Comparison of ENCODE assay signal across 7 cellular contexts in the genomic region with DNA sequence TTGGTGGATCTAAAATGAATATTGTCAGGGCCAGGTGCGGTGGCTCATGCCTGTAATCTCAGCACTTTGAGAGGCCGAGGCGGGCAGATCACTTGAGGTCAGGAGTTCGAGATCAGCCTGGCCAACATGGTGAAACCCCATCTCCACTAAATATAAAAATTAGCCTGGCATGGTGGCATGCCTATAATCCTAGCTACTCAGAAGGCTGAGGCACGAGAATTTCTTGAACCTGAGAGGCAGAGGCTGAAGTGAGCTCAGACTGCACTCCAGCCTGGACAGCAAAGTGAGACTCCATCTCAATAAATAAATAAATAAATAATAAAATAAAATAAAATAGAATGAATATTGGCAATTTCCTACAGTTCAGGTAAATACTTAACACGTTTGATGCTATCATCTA.
A peak's percentile ranks its signal among the peaks of the same experiment; 100 is the strongest.
DNase-seq lines count a peak whose midpoint lies in the region; ATAC-seq, FAIRE-seq and TF ChIP-seq lines count a peak whose summit lies in the region.
"Not testable (repeated sequence)": the region's sequence is repeated elsewhere in the genome, so short reads cannot be mapped to it uniquely, and the experiment has no call there.

No MANE protein-coding gene starts in this region.

- not testable (repeated sequence) for FAIRE-seq in endothelial cell of umbilical vein (lab: Jason Lieb, UNC); kidney (lab: Jason Lieb, UNC); pancreas (lab: Jason Lieb, UNC)

- 33% methylated on average over 1 of the region's 6 CpGs for WGBS in right lobe of liver (ENCODE audit: insufficient coverage, low coverage, low lambda C conversion rate, missing lambda C conversion rate)
- WGBS in pancreas, 2 donors = 92 to 95% methylated on average over 6 of the region's 6 CpGs
- WGBS in stomach, 5 donors = 92 to 98% (median 94%) methylated on average over 6 of the region's 6 CpGs

- BruUV-seq in Caco-2 (replicated peaks; lab: Mats Ljungman, UMichigan); endothelial cell of umbilical vein (replicated peaks; lab: Mats Ljungman, UMichigan): not testable (repeated sequence)

- not testable (repeated sequence) for H3K9ac ChIP-seq in endothelial cell of umbilical vein (replicated peaks; ENCODE audit: extremely low read depth, insufficient read depth, low read length)
- H3K9ac ChIP-seq in kidney (ENCODE audit: low read length in 2 of 2) = peak overlapping the region in 1 of 2 donors; percentile 3

- not testable (repeated sequence) for H3K79me2 ChIP-seq in endothelial cell of umbilical vein (ENCODE audit: control insufficient read depth, insufficient read depth, low read length)

- H3K27ac Mint-ChIP-seq in Caco-2 (ENCODE audit: unreplicated experiment) = peak overlapping the region; percentile 85

- not testable (repeated sequence) for H3K9me3 ChIP-seq in Caco-2; RWPE2 (ENCODE audit: severe bottlenecking); endothelial cell of umbilical vein (replicated peaks; ENCODE audit: control insufficient read depth, insufficient read depth, low read length); kidney (ENCODE audit: control insufficient read depth in 1 of 2, low read length in 2 of 2); right lobe of liver; pancreas; stomach

- not testable (repeated sequence) for H3K9me3 Mint-ChIP-seq in Caco-2 (ENCODE audit: unreplicated experiment)

- not testable (repeated sequence) for H3K36me3 Mint-ChIP-seq in Caco-2 (ENCODE audit: insufficient read depth, unreplicated experiment)

- not testable (repeated sequence) for H3K4me3 ChIP-seq in Caco-2 (ENCODE audit: low read depth, low read length); RWPE2 (ENCODE audit: severe bottlenecking); endothelial cell of umbilical vein (replicated peaks in 1 of 3; ENCODE audit: insufficient read depth in 1 of 3, low read depth in 1 of 3, low read length in 3 of 3); kidney (ENCODE audit: low read length in 2 of 2); right lobe of liver; pancreas; stomach

- H3K36me3 ChIP-seq in Caco-2 (ENCODE audit: control insufficient read depth, insufficient read depth, low read length); RWPE2 (ENCODE audit: low read depth); endothelial cell of umbilical vein (ENCODE audit: control insufficient read depth in 2 of 2, extremely low read depth in 1 of 2, insufficient read depth in 2 of 2, low read length in 2 of 2); kidney (ENCODE audit: control insufficient read depth in 1 of 2, insufficient read depth in 2 of 2, low read length in 2 of 2); right lobe of liver; pancreas; stomach: not testable (repeated sequence)

- not testable (repeated sequence) for TF ChIP-seq CTCF in Caco-2 (IDR thresholded peaks at IDR 0.05; ENCODE audit: insufficient read depth in 1 of 2, low read depth in 1 of 2, low read length in 1 of 2, severe bottlenecking in 1 of 2, unreplicated experiment in 1 of 2); RWPE2 (IDR thresholded peaks at IDR 0.05; ENCODE audit: poor library complexity, severe bottlenecking); endothelial cell of umbilical vein (IDR thresholded peaks at IDR 0.05; ENCODE audit: extremely low read depth in 1 of 2, insufficient read depth in 1 of 2, low read depth in 1 of 2, low read length in 2 of 2); kidney (IDR thresholded peaks at IDR 0.05; ENCODE audit: borderline replicate concordance, extremely low read depth, insufficient read depth); right lobe of liver (IDR thresholded peaks at IDR 0.05); pancreas (IDR thresholded peaks at IDR 0.05); stomach (IDR thresholded peaks at IDR 0.05)

- H3K9me1 ChIP-seq in endothelial cell of umbilical vein (replicated peaks; ENCODE audit: control insufficient read depth, extremely low read depth, insufficient read depth, low read length) = not testable (repeated sequence)

- intact Hi-C loops in Caco-2 (cut with micrococcal nuclease; ENCODE audit: unreplicated experiment); kidney (cut with DNase I); right lobe of liver (cut with DNase I); pancreas (cut with DNase I); stomach (cut with DNase I; ENCODE audit: low total_unique reads): not testable (repeated sequence)
- intact Hi-C loops in endothelial cell of umbilical vein (cut with micrococcal nuclease) = loop anchor here (2.0 kb wide), 1 partner anchor 67 kb away; no protein-coding TSS in a partner anchor

- not testable (repeated sequence) for H3K4me2 ChIP-seq in endothelial cell of umbilical vein (ENCODE audit: insufficient read depth, low read length)

- CTCF ChIA-PET in Caco-2 (lab: Charles Lee) = not testable (repeated sequence)
- CTCF ChIA-PET in endothelial cell of umbilical vein (lab: Charles Lee) = interaction anchor here (0.7 to 1.3 kb wide), 2 partner anchors 10 to 32 kb away, joined by 3 to 4 read pairs; no protein-coding TSS in a partner anchor

- not testable (repeated sequence) for TF ChIP-seq POLR2A in endothelial cell of umbilical vein (IDR thresholded peaks at IDR 0.05; ENCODE audit: low read depth, low read length); right lobe of liver (IDR thresholded peaks at IDR 0.05); stomach (IDR thresholded peaks at IDR 0.05)

- not testable (repeated sequence) for H3K27me3 Mint-ChIP-seq in Caco-2 (ENCODE audit: insufficient read depth, unreplicated experiment)

- not testable (repeated sequence) for DNase-seq in Caco-2; RWPE2 (ENCODE audit: low spot score); endothelial cell of umbilical vein (ENCODE audit: low read depth, low spot score); kidney; right lobe of liver; pancreas; stomach

- H3K27ac ChIP-seq in RWPE2 (ENCODE audit: poor library complexity, severe bottlenecking) (peak overlapping the region; percentile 42), endothelial cell of umbilical vein (ENCODE audit: insufficient read depth, low read depth, low read length) (peak overlapping the region; percentile 79), kidney (ENCODE audit: low read depth in 2 of 2, low read length in 2 of 2) (peak overlapping the region; percentile 61 to 76), right lobe of liver (peak overlapping the region; percentile 61 to 77 (median 75)), pancreas (peak overlapping the region in 3 of 4 donors; percentile 55 to 73 (median 72)), stomach (peak overlapping the region in 3 of 5 donors; percentile 32 to 69 (median 60))

- H3K4me1 ChIP-seq in Caco-2 = peaks cover 31% of the 10 kb centered on the region
- H3K4me1 ChIP-seq in RWPE2 (ENCODE audit: insufficient read depth, poor library complexity, severe bottlenecking) = peaks cover 32% of the 10 kb centered on the region
- H3K4me1 ChIP-seq in endothelial cell of umbilical vein (ENCODE audit: control insufficient read depth, extremely low read depth, insufficient read depth, low read length) = peaks cover 31% of the 10 kb centered on the region
- peaks cover 11 to 20% of the 10 kb centered on the region in 2 donors for H3K4me1 ChIP-seq in kidney (ENCODE audit: control insufficient read depth in 1 of 2, insufficient read depth in 1 of 2, low read depth in 1 of 2, low read length in 2 of 2)
- peaks cover 0 to 22% (median 11%) of the 10 kb centered on the region in 4 donors for H3K4me1 ChIP-seq in right lobe of liver
- H3K4me1 ChIP-seq in pancreas = peaks cover 3 to 18% (median 12%) of the 10 kb centered on the region in 3 donors
- peaks cover 23 to 39% (median 30%) of the 10 kb centered on the region in 4 donors for H3K4me1 ChIP-seq in stomach

- TF ChIP-seq EP300 in stomach (IDR thresholded peaks at IDR 0.05) = not testable (repeated sequence)

- POLR2A ChIA-PET in Caco-2 (lab: Charles Lee); endothelial cell of umbilical vein (lab: Charles Lee): not testable (repeated sequence)

- H2AFZ ChIP-seq in endothelial cell of umbilical vein (ENCODE audit: low read depth, low read length) = not testable (repeated sequence)

- not testable (repeated sequence) for H3K27me3 ChIP-seq in Caco-2 (replicated peaks; ENCODE audit: control insufficient read depth, insufficient read depth, low read length); RWPE2 (ENCODE audit: insufficient read depth, poor library complexity, severe bottlenecking); endothelial cell of umbilical vein (ENCODE audit: control insufficient read depth in 2 of 2, insufficient read depth in 2 of 2, low read length in 2 of 2); right lobe of liver; pancreas; stomach

- ATAC-seq in RWPE2 (ENCODE audit: low read depth); right lobe of liver; pancreas: not testable (repeated sequence)

- H3K4me1 Mint-ChIP-seq in Caco-2 (ENCODE audit: low read depth, unreplicated experiment) = peaks cover 32% of the 10 kb centered on the region

- dilution Hi-C loops in endothelial cell of umbilical vein (cut with MboI; ENCODE audit: extremely low pct_ligation_motif_present, low sequenced_read_pairs) = not testable (repeated sequence)

- H4K20me1 ChIP-seq in endothelial cell of umbilical vein (replicated peaks; ENCODE audit: control insufficient read depth, extremely low read depth, insufficient read depth, low read length) = not testable (repeated sequence)

- H3K4me3 Mint-ChIP-seq in Caco-2 (ENCODE audit: unreplicated experiment) = not testable (repeated sequence)
